In genomic region chr10:99393683-99394082, GRCh38 we compare ENCODE assay signal across 13 cellular contexts.
"Had no signal": no experiment of that assay in that cellular context is flagged by ENCODE, and none has a peak within 500 bp of the region (broad histone marks: within the 10 kb centered on the region; RNA-seq: fewer than 3 reads in every experiment).

No MANE protein-coding gene starts in this region.

- H3K27ac Mint-ChIP-seq: activated CD4-positive, alpha-beta memory T cell treated with anti-CD3 and anti-CD28 coated beads, Interleukin-2, amount 10 ng/mL, durations not matched to agents 7 days and 5 days; activated naive CD8-positive, alpha-beta T cell treated with anti-CD3 and anti-CD28 coated beads, Interleukin-2, amount 10 ng/mL, durations not matched to agents 7 days and 5 days; activated T-cell treated with anti-CD3 and anti-CD28 coated beads, Interleukin-2, amount 50 U/mL, for 72 hours; nephron progenitor cell had no signal

- H3K36me3 ChIP-seq: breast epithelium had no signal

- H3K9me3 Mint-ChIP-seq: activated CD4-positive, alpha-beta memory T cell treated with anti-CD3 and anti-CD28 coated beads, Interleukin-2, amount 10 ng/mL, durations not matched to agents 7 days and 5 days; activated naive CD8-positive, alpha-beta T cell treated with anti-CD3 and anti-CD28 coated beads, Interleukin-2, amount 10 ng/mL, durations not matched to agents 7 days and 5 days; activated T-cell treated with anti-CD3 and anti-CD28 coated beads, Interleukin-2, amount 50 U/mL, for 72 hours; nephron progenitor cell had no signal

- DNase-seq: activated CD4-positive, alpha-beta memory T cell treated with anti-CD3 and anti-CD28 coated beads, Interleukin-2, amount 10 ng/mL, durations not matched to agents 7 days and 5 days; activated CD8-positive, alpha-beta memory T cell treated with anti-CD3 and anti-CD28 coated beads, Interleukin-2, amount 50 U/mL, for 4 hours; activated gamma-delta T cell treated with Interleukin-2 at 50 U/mL for 16 hours; activated naive CD8-positive, alpha-beta T cell treated with anti-CD3 and anti-CD28 coated beads, Interleukin-2, amount 10 ng/mL, durations not matched to agents 7 days and 5 days; activated T-cell treated with anti-CD3 and anti-CD28 coated beads, Interleukin-2, amount 50 U/mL, for 72 hours; glutamatergic neuron; nephron progenitor cell; stimulated activated CD4-positive, alpha-beta T cell treated with anti-CD3 and anti-CD28 coated beads, Interleukin-4, amount 100 ng/mL, for 4 hours; T-helper 9 cell; tibial artery had no signal

- H3K27ac ChIP-seq: esophagus muscularis mucosa, tibial artery had no signal

- H3K4me3 Mint-ChIP-seq: activated CD4-positive, alpha-beta memory T cell treated with anti-CD3 and anti-CD28 coated beads, Interleukin-2, amount 10 ng/mL, durations not matched to agents 7 days and 5 days; activated naive CD8-positive, alpha-beta T cell treated with anti-CD3 and anti-CD28 coated beads, Interleukin-2, amount 10 ng/mL, durations not matched to agents 7 days and 5 days; activated T-cell treated with anti-CD3 and anti-CD28 coated beads, Interleukin-2, amount 50 U/mL, for 72 hours; nephron progenitor cell had no signal

- H3K4me3 ChIP-seq: breast epithelium, dorsolateral prefrontal cortex, esophagus muscularis mucosa, tibial artery had no signal

- H3K27me3 ChIP-seq: breast epithelium, dorsolateral prefrontal cortex, esophagus muscularis mucosa, tibial artery had no signal
